7 cellular contexts compared by ENCODE assay signal in genomic region chr13:91346848-91347211, GRCh38. TPM values are rescaled to one million over a fixed set of nuclear protein-coding genes. Genes with fewer than 3 reads are reported as not detected.
DNase-seq lines count a peak whose midpoint lies in the region; ATAC-seq and TF ChIP-seq lines count a peak whose summit lies in the region.

No MANE protein-coding gene starts in this region.

- peak overlapping the region; percentile 65 for H3K9ac ChIP-seq in Loucy (ENCODE audit: low read depth, low read length, poor library complexity, severe bottlenecking)
- no peak overlapping the region for H3K9ac ChIP-seq in fibroblast of lung (ENCODE audit: insufficient read depth, low read length)

- peaks cover 48% of the 10 kb centered on the region for H3K27me3 ChIP-seq in HAP-1 (ENCODE audit: low read depth)
- peaks cover 56% of the 10 kb centered on the region for H3K27me3 ChIP-seq in Loucy (ENCODE audit: insufficient read depth, low read length, poor library complexity, severe bottlenecking)
- peaks cover 8% of the 10 kb centered on the region for H3K27me3 ChIP-seq in fibroblast of lung (ENCODE audit: control insufficient read depth, insufficient read depth, low read length)

- H3K4me1 ChIP-seq in HAP-1 (peaks cover 12% of the 10 kb centered on the region), Loucy (ENCODE audit: insufficient read depth, low read length, poor library complexity, severe bottlenecking) (peaks cover 24% of the 10 kb centered on the region), fibroblast of lung (ENCODE audit: control insufficient read depth, extremely low read depth, insufficient read depth, low read length) (peaks cover 7% of the 10 kb centered on the region)

- H3F3A ChIP-seq in Loucy (ENCODE audit: low read depth): no peaks in the 10 kb centered on the region

- H3K9me3 ChIP-seq in HAP-1: no peaks in the 10 kb centered on the region
- H3K9me3 ChIP-seq in Loucy (ENCODE audit: insufficient read depth, low read depth, low read length): no peaks in the 10 kb centered on the region
- no peaks in the 10 kb centered on the region for H3K9me3 ChIP-seq in fibroblast of lung (ENCODE audit: control insufficient read depth, insufficient read depth, low read depth, low read length)

- H4K20me1 ChIP-seq in Loucy (ENCODE audit: insufficient read depth, low read length, poor library complexity, severe bottlenecking): peaks cover 29% of the 10 kb centered on the region
- no peaks in the 10 kb centered on the region for H4K20me1 ChIP-seq in fibroblast of lung (ENCODE audit: control insufficient read depth, extremely low read depth, insufficient read depth, low read length)

- TF ChIP-seq POLR2A in GM18505 (IDR thresholded peaks at IDR 0.05; ENCODE audit: borderline replicate concordance, extremely low read depth, insufficient read depth, insufficient read length): no peak

- H3K4me3 ChIP-seq in HAP-1 (peak overlapping the region; percentile 38), Loucy (ENCODE audit: low read length, poor library complexity, severe bottlenecking) (peak overlapping the region; percentile 80), fibroblast of lung (replicated peaks in 1 of 4; ENCODE audit: control extremely low read depth in 1 of 4, insufficient read depth in 1 of 4, low read depth in 3 of 4, low read length in 4 of 4) (peak overlapping the region; percentile 50 to 60 (median 59))

- H2AFZ ChIP-seq in Loucy (ENCODE audit: low read length): peak overlapping the region; percentile 97
- peak overlapping the region; percentile 47 for H2AFZ ChIP-seq in fibroblast of lung (ENCODE audit: low read length)

- ATAC-seq in GM18505 (IDR thresholded peaks at IDR 0.05; ENCODE audit: unreplicated experiment): peak; percentile 21
- peak; percentile 3 for ATAC-seq in omental fat pad (ENCODE audit: low FRiP score)

- TF ChIP-seq CTCF in Loucy (conservative IDR thresholded peaks at IDR 0.05; ENCODE audit: low read length): no peak
- TF ChIP-seq CTCF in fibroblast of lung (conservative IDR thresholded peaks at IDR 0.05 in 1 of 2, IDR thresholded peaks at IDR 0.05 in 1 of 2; ENCODE audit: low read depth in 1 of 2, low read length in 2 of 2): no peak
- TF ChIP-seq CTCF in omental fat pad (IDR thresholded peaks at IDR 0.05): no peak

- H3K79me2 ChIP-seq in Loucy (ENCODE audit: insufficient read depth, low read length) (peaks cover 41% of the 10 kb centered on the region), fibroblast of lung (ENCODE audit: control insufficient read depth, insufficient read depth, low read length) (peaks cover 29% of the 10 kb centered on the region)

- H3K36me3 ChIP-seq in HAP-1 (replicated peaks) (peaks cover 26% of the 10 kb centered on the region), Loucy (ENCODE audit: insufficient read depth, low read length) (peaks cover 27% of the 10 kb centered on the region), fibroblast of lung (ENCODE audit: control insufficient read depth, insufficient read depth, low read length) (no peaks in the 10 kb centered on the region)

- H3K27ac ChIP-seq in fibroblast of lung (ENCODE audit: insufficient read depth, low read length): no peak overlapping the region

- H3K4me2 ChIP-seq in Loucy (ENCODE audit: low read depth, low read length, poor library complexity, severe bottlenecking): peak overlapping the region; percentile 79
- peak overlapping the region; percentile 79 for H3K4me2 ChIP-seq in fibroblast of lung (ENCODE audit: extremely low read depth, insufficient read depth, low read length)

- in situ Hi-C loops in HAP-1 (cut with MboI; ENCODE audit: low sequenced_read_pairs): no loop called here

- H3K9me2 ChIP-seq in Loucy (replicated peaks; ENCODE audit: low read depth, low read length): no peaks in the 10 kb centered on the region

- DNase-seq in HAP-1 (ENCODE audit: low spot score in 2 of 2) (no peak), fibroblast of lung (ENCODE audit: low read depth in 2 of 2) (no peak), omental fat pad (ENCODE audit: low spot score) (no peak), GM19240 (ENCODE audit: insufficient read length, low spot score) (no peak)
- peak; percentile 75 for DNase-seq in activated CD8-positive, alpha-beta memory T cell treated with anti-CD3 and anti-CD28 coated beads, Interleukin-2, amount 50 U/mL, for 48 hours

RNA-seq across cellular contexts. Expression of gene MIR17HG, which starts 0.7 kb away (rescaled TPM):
- total RNA-seq in fibroblast of lung: 3.3 and 6.2 TPM in 2 replicates
- 0.36 and 0.42 TPM in 2 replicates for polyA plus RNA-seq in fibroblast of lung
- polyA plus RNA-seq in fibroblast of lung (2012): 0.12 and 0.36 TPM in 2 replicates
- polyA minus RNA-seq in fibroblast of lung (ENCODE audit: low replicate concordance): 0.48 and 1.4 TPM in 2 replicates
- 10 to 100 TPM in 2 of 4 donors, 1 to 10 TPM in 2; 5.1 to 29.5 (median 11.8) TPM for total RNA-seq in omental fat pad

RNA-seq across cellular contexts. Expression of gene GPC5, which starts 51.6 kb away (rescaled TPM):
- total RNA-seq in fibroblast of lung (0.17 TPM in 1 of 2 replicates, not detected in the other), omental fat pad (1 to 10 TPM in 1 of 4 donors, under 1 TPM in 1, not detected in 2; 0.74 to 1.1 TPM)
- polyA plus RNA-seq in fibroblast of lung: not detected in 2 replicates
- polyA plus RNA-seq in fibroblast of lung (2012): not detected in 2 replicates
- not detected in 2 replicates for polyA minus RNA-seq in fibroblast of lung (ENCODE audit: low replicate concordance)
